ENCODE assay signal across 8 cellular contexts in the genomic region with DNA sequence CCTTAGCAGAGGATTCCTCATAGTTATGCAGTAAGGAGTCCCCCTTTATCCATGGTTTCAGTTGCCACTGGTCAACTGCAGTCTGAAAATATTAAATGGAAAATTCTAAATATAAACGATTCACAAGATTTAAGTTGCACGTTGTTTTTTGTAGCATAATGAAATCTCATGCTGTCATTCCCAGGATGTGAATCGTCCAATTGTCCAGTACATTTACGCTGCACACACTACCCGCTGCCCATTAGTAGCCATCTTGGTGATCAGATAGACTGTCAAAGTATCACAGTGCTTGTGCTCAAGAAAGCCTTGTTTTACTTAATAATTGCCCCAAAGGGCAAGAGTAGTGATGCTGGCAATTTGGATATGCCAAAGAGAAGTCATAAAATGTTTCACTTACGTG.
"Had no signal": no experiment of that assay in that cellular context is flagged by ENCODE, and none has a peak within 500 bp of the region (broad histone marks: within the 10 kb centered on the region; RNA-seq: fewer than 3 reads in every experiment).

No MANE protein-coding gene starts in this region.

- H3K4me3 ChIP-seq: K562 had no signal

- H3K4me2 ChIP-seq: KMS-11 had no signal

- FAIRE-seq: HepG2, HTR-8/SVneo, K562 had no signal

- ATAC-seq: HepG2, K562 had no signal

- H3K27ac ChIP-seq: HL-60, KMS-11 had no signal

- H3K9ac ChIP-seq: KMS-11 had no signal

- DNase-seq: IMR-90, KBM-7, KG1 had no signal
